In genomic region chr5:111731638-111732037, GRCh38 we compare ENCODE assay signal across 13 cellular contexts. TPM values are rescaled to one million over a fixed set of nuclear protein-coding genes. Genes with fewer than 3 reads are reported as not detected.
DNase-seq lines count a peak whose midpoint lies in the region; TF ChIP-seq lines count a peak whose summit lies in the region.
"Had no signal": no experiment of that assay in that cellular context is flagged by ENCODE, and none has a peak within 500 bp of the region (broad histone marks: within the 10 kb centered on the region; RNA-seq: fewer than 3 reads in every experiment).

No MANE protein-coding gene starts in this region.

- H3K9me3 ChIP-seq in stomach (no peaks in the 10 kb centered on the region), breast epithelium (no peaks in the 10 kb centered on the region)
- H3K9me3 ChIP-seq: HAP-1, Peyer's patch had no signal

- H3K4me1 Mint-ChIP-seq in activated CD4-positive, alpha-beta T cell treated with anti-CD3 and anti-CD28 coated beads, Interleukin-2, amount 10 ng/mL, durations not matched to agents 24 days and 14 days = peaks cover 32% of the 10 kb centered on the region

- no peak for TF ChIP-seq CTCF in stomach (IDR thresholded peaks at IDR 0.05)
- no peak for TF ChIP-seq CTCF in breast epithelium (IDR thresholded peaks at IDR 0.05)

- H3K36me3 ChIP-seq in stomach = peaks cover 0 to 20% (median 0%) of the 10 kb centered on the region in 4 donors
- no peaks in the 10 kb centered on the region for H3K36me3 ChIP-seq in breast epithelium
- H3K36me3 ChIP-seq: Peyer's patch had no signal

- 84 to 92% (median 88%) methylated on average over 7 of the region's 7 CpGs for WGBS in stomach, 5 donors

- no peak overlapping the region for H3K4me3 ChIP-seq in stomach
- no peak overlapping the region for H3K4me3 ChIP-seq in breast epithelium
- H3K4me3 ChIP-seq: HAP-1, Peyer's patch had no signal

- H3K27me3 ChIP-seq in stomach (no peaks in the 10 kb centered on the region), breast epithelium (no peaks in the 10 kb centered on the region)
- H3K27me3 ChIP-seq: Peyer's patch had no signal

- no peak for DNase-seq in activated CD4-positive, alpha-beta T cell treated with anti-CD3 and anti-CD28 coated beads, Interleukin-2, amount 10 ng/mL, durations not matched to agents 24 days and 14 days
- no peak for DNase-seq in activated CD4-positive, alpha-beta T cell treated with anti-CD3 and anti-CD28 coated beads, Interleukin-2, amount 50 U/mL, for 1 hour
- DNase-seq in NCI-H526 treated with DMSO at 0.1 percent for 48 hours (lab: John Stamatoyannopoulos, UW) (peak; percentile 15), left kidney (ENCODE audit: low read depth, low spot score) (peak; percentile 61), stomach (no peak), globus pallidus (ENCODE audit: low spot score) (no peak), breast epithelium (ENCODE audit: low spot score in 2 of 2) (no peak), MV-4-11 (lab: John Stamatoyannopoulos, UW) (no peak)
- DNase-seq: CD8-positive, alpha-beta memory T cell; NCI-H1930; NCI-H2171 treated with DMSO at 0.1 percent for 48 hours; Peyer's patch had no signal

- peak overlapping the region in 3 of 5 donors; percentile 29 to 56 (median 36) for H3K27ac ChIP-seq in stomach
- H3K27ac ChIP-seq in breast epithelium = no peak overlapping the region
- H3K27ac ChIP-seq: Peyer's patch had no signal

- TF ChIP-seq POLR2A in stomach (IDR thresholded peaks at IDR 0.05) = no peak
- no peak for TF ChIP-seq POLR2A in breast epithelium (IDR thresholded peaks at IDR 0.05)

- no peak overlapping the region for H3K4me3 Mint-ChIP-seq in activated CD4-positive, alpha-beta T cell treated with anti-CD3 and anti-CD28 coated beads, Interleukin-2, amount 10 ng/mL, durations not matched to agents 24 days and 14 days
- H3K4me3 Mint-ChIP-seq: CD8-positive, alpha-beta memory T cell had no signal

- H3K9me3 Mint-ChIP-seq in activated CD4-positive, alpha-beta T cell treated with anti-CD3 and anti-CD28 coated beads, Interleukin-2, amount 10 ng/mL, durations not matched to agents 24 days and 14 days = peaks cover 5% of the 10 kb centered on the region
- H3K9me3 Mint-ChIP-seq: CD8-positive, alpha-beta memory T cell had no signal

- peak overlapping the region; percentile 48 for H3K27ac Mint-ChIP-seq in activated CD4-positive, alpha-beta T cell treated with anti-CD3 and anti-CD28 coated beads, Interleukin-2, amount 10 ng/mL, durations not matched to agents 24 days and 14 days
- H3K27ac Mint-ChIP-seq: CD8-positive, alpha-beta memory T cell had no signal

- H3K27me3 Mint-ChIP-seq in activated CD4-positive, alpha-beta T cell treated with anti-CD3 and anti-CD28 coated beads, Interleukin-2, amount 10 ng/mL, durations not matched to agents 24 days and 14 days = no peaks in the 10 kb centered on the region

- TF ChIP-seq EP300 in stomach (IDR thresholded peaks at IDR 0.05) = no peak

- intact Hi-C loops in activated CD4-positive, alpha-beta T cell treated with anti-CD3 and anti-CD28 coated beads, Interleukin-2, amount 10 ng/mL, durations not matched to agents 24 days and 14 days (cut with micrococcal nuclease) = loop anchor here (2.0 to 10.0 kb wide), 2 partner anchors 13 to 1003 kb away; partner anchors contain the start of gene APC
- intact Hi-C loops in stomach (cut with DNase I; ENCODE audit: low total_unique reads) (no loop called here), breast epithelium (cut with DNase I; ENCODE audit: low total_unique reads) (no loop called here)

- H3K4me1 ChIP-seq in stomach (peaks cover 5 to 51% (median 35%) of the 10 kb centered on the region in 4 donors), breast epithelium (no peaks in the 10 kb centered on the region)
- H3K4me1 ChIP-seq: HAP-1, Peyer's patch had no signal

- H3K36me3 Mint-ChIP-seq in activated CD4-positive, alpha-beta T cell treated with anti-CD3 and anti-CD28 coated beads, Interleukin-2, amount 10 ng/mL, durations not matched to agents 24 days and 14 days (ENCODE audit: low read depth) = peaks cover 30% of the 10 kb centered on the region
- H3K36me3 Mint-ChIP-seq: CD8-positive, alpha-beta memory T cell had no signal

RNA-seq across cellular contexts. Expression of gene NREP, which starts 25.4 kb away (rescaled TPM):
- total RNA-seq in activated CD4-positive, alpha-beta T cell treated with anti-CD3 and anti-CD28 coated beads, Interleukin-2, amount 10 ng/mL, durations not matched to agents 24 days and 14 days = 21.6 and 22.2 TPM in 2 replicates
- 100 to 1,000 TPM in 1 of 5 donors, 10 to 100 TPM in 2, 1 to 10 TPM in 1, under 1 TPM in 1; 0.58 to 155 (median 14.5) TPM for total RNA-seq in stomach
- 10 to 100 TPM in 1 of 3 donors, 1 to 10 TPM in 2; 8.1 to 10.7 (median 9.9) TPM for polyA plus RNA-seq in stomach
- 1 to 10 TPM; 3.9 to 9.8 (median 9.1) TPM for total RNA-seq in breast epithelium

Comparison
In these comparisons a context has a peak if more than half of its experiments do, and no peak if none do; other contexts are left out.
1. DNase-seq: peak in NCI-H526 treated with DMSO at 0.1 percent for 48 hours (single experiment) and left kidney (single experiment); none in activated CD4-positive, alpha-beta T cell treated with anti-CD3 and anti-CD28 coated beads, Interleukin-2, amount 10 ng/mL, durations not matched to agents 24 days and 14 days (single experiment), activated CD4-positive, alpha-beta T cell treated with anti-CD3 and anti-CD28 coated beads, Interleukin-2, amount 50 U/mL, for 1 hour (single experiment), stomach (single experiment), globus pallidus (single experiment), breast epithelium (0 of 2) and MV-4-11 (single experiment).
2. H3K27ac ChIP-seq: peak in stomach (3 of 5); none in breast epithelium (0 of 2).